8 cellular contexts compared by ENCODE assay signal in the genomic region with DNA sequence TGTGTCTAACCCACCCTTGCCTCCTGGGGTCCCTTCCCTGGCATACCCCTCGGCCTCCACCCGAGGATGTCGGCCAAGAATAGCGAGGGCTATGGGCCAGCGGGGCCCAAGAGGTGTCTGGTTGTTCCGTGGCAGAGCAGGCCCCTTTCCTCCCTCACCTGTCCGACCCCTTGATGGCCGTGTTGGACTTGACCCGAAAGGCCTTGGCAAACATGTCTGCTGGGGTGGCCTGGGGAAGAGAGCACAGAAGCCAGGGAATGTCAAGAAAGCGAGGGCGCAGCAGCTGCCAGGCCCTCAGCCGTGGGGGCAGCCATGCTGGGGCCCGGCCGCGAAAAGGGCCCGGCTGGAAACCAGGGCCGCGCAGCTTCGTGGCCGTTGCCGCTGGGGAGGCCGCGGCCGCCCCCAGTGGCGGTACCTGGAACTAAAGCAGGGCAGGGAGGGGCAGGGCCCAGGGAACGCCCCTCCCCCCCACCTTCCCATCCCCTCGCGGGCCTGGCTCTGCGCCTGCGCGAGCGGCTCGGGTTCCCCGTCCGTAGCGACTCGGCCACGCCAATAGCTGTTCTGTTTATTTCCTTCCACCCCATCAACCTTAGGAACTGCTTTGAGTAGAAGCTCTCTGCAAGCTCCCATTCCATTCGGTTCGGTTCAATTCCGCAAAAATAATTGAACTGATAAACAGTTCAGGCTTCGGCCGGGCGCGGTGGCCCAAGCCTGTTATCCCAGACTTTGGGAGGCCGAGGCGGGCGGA. TPM values are rescaled to one million over a fixed set of nuclear protein-coding genes. Genes with fewer than 3 reads are reported as not detected.
A peak's percentile ranks its signal among the peaks of the same experiment; 100 is the strongest.
DNase-seq lines count a peak whose midpoint lies in the region; ATAC-seq lines count a peak whose summit lies in the region.

Gene EIF2D, minus strand, starts transcription at position 337 of the 748 bp plus-strand sequence. Its CDS starts 123 bp downstream, at position 214.

- no peak within 1 kb of the TSS for H2BK12ac ChIP-seq in mesenchymal stem cell (ENCODE audit: low read length in 2 of 2)

- peak within 1 kb of the TSS in 1 of 2 experiments; percentile 23 for H3K14ac ChIP-seq in mesenchymal stem cell (ENCODE audit: low read length in 2 of 2)

- 2% methylated on average over 36 of the region's 48 CpGs for WGBS in mesenchymal stem cell

- no peak within 1 kb of the TSS for H2BK15ac ChIP-seq in mesenchymal stem cell (ENCODE audit: low read depth, poor library complexity, severe bottlenecking)

- H3K9ac ChIP-seq in HUES48 (ENCODE audit: low read depth, low read length) (peak within 1 kb of the TSS; percentile 92), mesenchymal stem cell (ENCODE audit: low read length) (peak within 1 kb of the TSS; percentile 99)

- H3K27me3 ChIP-seq in HUES48 (ENCODE audit: control insufficient read depth, insufficient read depth, low read length) (no peaks in the 10 kb centered on the region), mesenchymal stem cell (ENCODE audit: control insufficient read depth in 1 of 2, insufficient read depth in 1 of 2, low read length in 2 of 2) (no peaks in the 10 kb centered on the region)
- no peaks in the 10 kb centered on the region for H3K27me3 ChIP-seq in effector memory CD4-positive, alpha-beta T cell (replicated peaks; ENCODE audit: control insufficient read depth, insufficient read depth, low read length, poor library complexity, severe bottlenecking)

- H3K4me1 ChIP-seq in HUES48 (ENCODE audit: control insufficient read depth, insufficient read depth, low read length) (no peaks in the 10 kb centered on the region), mesenchymal stem cell (ENCODE audit: control insufficient read depth, insufficient read depth, low read depth, low read length) (peaks cover 6% of the 10 kb centered on the region)
- peaks cover 6% of the 10 kb centered on the region for H3K4me1 ChIP-seq in effector memory CD4-positive, alpha-beta T cell (ENCODE audit: control insufficient read depth, insufficient read depth, low read length, poor library complexity, severe bottlenecking)

- H3K18ac ChIP-seq in mesenchymal stem cell (ENCODE audit: low read depth in 1 of 2, low read length in 2 of 2): peak within 1 kb of the TSS; percentile 55 to 67

- no peak within 1 kb of the TSS for H3K23ac ChIP-seq in mesenchymal stem cell (ENCODE audit: low read length in 2 of 2)

- H3K36me3 ChIP-seq in HUES48 (ENCODE audit: control insufficient read depth, insufficient read depth, low read length): peaks cover 18% of the 10 kb centered on the region
- peaks cover 18% of the 10 kb centered on the region for H3K36me3 ChIP-seq in effector memory CD4-positive, alpha-beta T cell (ENCODE audit: control insufficient read depth, insufficient read depth, low read length)
- peaks cover 3 to 26% of the 10 kb centered on the region in 2 experiments for H3K36me3 ChIP-seq in mesenchymal stem cell (ENCODE audit: control insufficient read depth in 1 of 2, insufficient read depth in 2 of 2, low read depth in 1 of 2, low read length in 2 of 2)

- peak; percentile 93 for DNase-seq in COR-L47 (lab: John Stamatoyannopoulos, UW)
- DNase-seq in NOMO-1 treated with dmso at 0.1 percent for 144 hours (lab: John Stamatoyannopoulos, UW; ENCODE audit: unreplicated experiment): peak; percentile 88
- DNase-seq in activated CD8-positive, alpha-beta memory T cell treated with anti-CD3 and anti-CD28 coated beads for 4 hours (ENCODE audit: low read depth in 2 of 2): peak; percentile 88 to 90
- peak; percentile 86 to 91 (median 86) for DNase-seq in effector memory CD4-positive, alpha-beta T cell
- DNase-seq in mesenchymal stem cell: peak; percentile 90
- DNase-seq in stimulated activated CD8-positive, alpha-beta memory T cell treated with anti-CD3 and anti-CD28 coated beads, Interleukin-12 subunit alpha, Interleukin-12 subunit beta, amount 100 ng/mL, for 24 hours (ENCODE audit: extremely low read depth): peak; percentile 86

- H2BK5ac ChIP-seq in mesenchymal stem cell (ENCODE audit: low read depth, low read length, poor library complexity, severe bottlenecking): no peak within 1 kb of the TSS

- no peak within 1 kb of the TSS for H2BK120ac ChIP-seq in mesenchymal stem cell (ENCODE audit: low read depth, low read length)

- H2AFZ ChIP-seq in mesenchymal stem cell (ENCODE audit: low read depth, low read length): peak within 1 kb of the TSS; percentile 87

- H2AK5ac ChIP-seq in mesenchymal stem cell (ENCODE audit: low read length, severe bottlenecking): no peak within 1 kb of the TSS

- H4K8ac ChIP-seq in mesenchymal stem cell (ENCODE audit: low read length): peak within 1 kb of the TSS; percentile 100

- peaks cover 17% of the 10 kb centered on the region for H3K79me1 ChIP-seq in mesenchymal stem cell (replicated peaks; ENCODE audit: low read length, poor library complexity, severe bottlenecking)

- no peaks in the 10 kb centered on the region for H3K9me3 ChIP-seq in HUES48 (ENCODE audit: control insufficient read depth, insufficient read depth, low read length)
- no peaks in the 10 kb centered on the region for H3K9me3 ChIP-seq in effector memory CD4-positive, alpha-beta T cell (ENCODE audit: control insufficient read depth, low read length)
- H3K9me3 ChIP-seq in mesenchymal stem cell (ENCODE audit: control insufficient read depth, low read length): no peaks in the 10 kb centered on the region

- H3K4me2 ChIP-seq in mesenchymal stem cell (ENCODE audit: low read length, poor library complexity, severe bottlenecking): peak within 1 kb of the TSS; percentile 70

- H3K4me3 ChIP-seq in HUES48 (ENCODE audit: low read depth, low read length) (peak within 1 kb of the TSS; percentile 87), mesenchymal stem cell (ENCODE audit: insufficient read depth in 1 of 2, low read depth in 1 of 2, low read length in 2 of 2) (peak within 1 kb of the TSS; percentile 66 to 98)
- peak within 1 kb of the TSS; percentile 59 for H3K4me3 ChIP-seq in effector memory CD4-positive, alpha-beta T cell (ENCODE audit: insufficient read depth, low read depth, low read length, poor library complexity, severe bottlenecking)

- peak within 1 kb of the TSS in 1 of 2 experiments; percentile 84 for H3K4ac ChIP-seq in mesenchymal stem cell (ENCODE audit: low read depth in 1 of 2, low read length in 2 of 2)

- peak within 1 kb of the TSS; percentile 96 for H3K27ac ChIP-seq in HUES48 (ENCODE audit: low read depth, low read length)
- peak within 1 kb of the TSS; percentile 76 for H3K27ac ChIP-seq in effector memory CD4-positive, alpha-beta T cell (ENCODE audit: insufficient read depth, low read length, poor library complexity, severe bottlenecking)
- H3K27ac ChIP-seq in mesenchymal stem cell (ENCODE audit: low read length, poor library complexity, severe bottlenecking): peak within 1 kb of the TSS; percentile 67

- peak; percentile 79 for ATAC-seq in GM21367 (IDR thresholded peaks at IDR 0.05; ENCODE audit: unreplicated experiment)

- H4K91ac ChIP-seq in mesenchymal stem cell (ENCODE audit: low read length): peak within 1 kb of the TSS; percentile 90

RNA-seq across cellular contexts. Expression of gene EIF2D, which starts in this region (rescaled TPM):
- 35.2 TPM for polyA plus RNA-seq in mesenchymal stem cell (2013, experiment 1 of 2)
- polyA plus RNA-seq in mesenchymal stem cell (2013, experiment 2 of 2): 37.7 TPM

Comparison
In these comparisons a context has a peak if more than half of its experiments do, and no peak if none do; other contexts are left out.
1. Peak in every context shown above with its lines: DNase-seq, ATAC-seq, H3K4me3 ChIP-seq and H3K27ac ChIP-seq.